ENCODE assay signal across 22 cellular contexts in genomic region chr18:48278081-48278480, GRCh38.
DNase-seq lines count a peak whose midpoint lies in the region; TF ChIP-seq lines count a peak whose summit lies in the region.
"Had no signal": no experiment of that assay in that cellular context is flagged by ENCODE, and none has a peak within 500 bp of the region (broad histone marks: within the 10 kb centered on the region; RNA-seq: fewer than 3 reads in every experiment).

No MANE protein-coding gene starts in this region.

- H3K4me2 ChIP-seq in Karpas-422 (ENCODE audit: low read depth, low read length, poor library complexity, severe bottlenecking): no peak overlapping the region
- H3K4me2 ChIP-seq: A549; BLaER1 treated with 17β-estradiol and CSF1 and Interleukin-3, amounts not matched to agents 10 nM and 100 nM had no signal

- no peaks in the 10 kb centered on the region for H3K27me3 ChIP-seq in esophagus muscularis mucosa
- H3K27me3 ChIP-seq in vagina: no peaks in the 10 kb centered on the region
- H3K27me3 ChIP-seq in Karpas-422 (ENCODE audit: low read length): no peaks in the 10 kb centered on the region
- H3K27me3 ChIP-seq: BLaER1 treated with 17β-estradiol and CSF1 and Interleukin-3, amounts not matched to agents 10 nM and 100 nM had no signal

- no peaks in the 10 kb centered on the region for H3K9me2 ChIP-seq in Karpas-422 (replicated peaks; ENCODE audit: insufficient read depth, low read length)

- H3K4me1 Mint-ChIP-seq in osteocyte (ENCODE audit: unreplicated experiment): no peaks in the 10 kb centered on the region
- H3K4me1 Mint-ChIP-seq: B cell had no signal

- H3K36me3 ChIP-seq in esophagus muscularis mucosa (no peaks in the 10 kb centered on the region), vagina (no peaks in the 10 kb centered on the region), Karpas-422 (ENCODE audit: insufficient read depth, low read length) (no peaks in the 10 kb centered on the region)
- H3K36me3 ChIP-seq: BLaER1 treated with 17β-estradiol and CSF1 and Interleukin-3, amounts not matched to agents 10 nM and 100 nM had no signal

- TF ChIP-seq CTCF in esophagus muscularis mucosa (IDR thresholded peaks at IDR 0.05) (no peak), osteocyte (IDR thresholded peaks at IDR 0.05) (no peak), vagina (IDR thresholded peaks at IDR 0.05) (no peak)

- DNase-seq in esophagus muscularis mucosa (ENCODE audit: extremely low spot score) (peak; percentile 68), osteocyte (ENCODE audit: extremely low spot score, unreplicated experiment) (peak; percentile 23), vagina (ENCODE audit: extremely low spot score in 2 of 2) (peak; percentile 58 to 79), hepatic stellate cell (ENCODE audit: low spot score) (no peak), Karpas-422 (no peak)
- DNase-seq: AML-193; CD4-positive, alpha-beta T cell; CD8-positive, alpha-beta T cell; COR-L47; DMS 273 treated with DMSO at 0.1 percent for 48 hours; DMS153; DMS53; DMS79; DND-41; EL; GDM1 had no signal

- no peak overlapping the region for H3K4me3 ChIP-seq in esophagus muscularis mucosa
- H3K4me3 ChIP-seq in vagina: no peak overlapping the region
- no peak overlapping the region for H3K4me3 ChIP-seq in Karpas-422 (ENCODE audit: low read length)
- H3K4me3 ChIP-seq: A549; BLaER1 treated with 17β-estradiol and CSF1 and Interleukin-3, amounts not matched to agents 10 nM and 100 nM; GM12878 had no signal

- TF ChIP-seq EP300 in esophagus muscularis mucosa (IDR thresholded peaks at IDR 0.05): no peak

- H3K27ac ChIP-seq in esophagus muscularis mucosa (replicated peaks in 1 of 4) (no peak overlapping the region), vagina (no peak overlapping the region), Karpas-422 (ENCODE audit: low read length) (no peak overlapping the region)
- H3K27ac ChIP-seq: 22Rv1; A549; BLaER1 treated with 17β-estradiol and CSF1 and Interleukin-3, amounts not matched to agents 10 nM and 100 nM; C4-2B had no signal

- H3K4me1 ChIP-seq in esophagus muscularis mucosa: peaks cover 0 to 9% (median 0%) of the 10 kb centered on the region in 4 donors
- no peaks in the 10 kb centered on the region for H3K4me1 ChIP-seq in vagina
- H3K4me1 ChIP-seq in Karpas-422 (ENCODE audit: low read length): no peaks in the 10 kb centered on the region
- H3K4me1 ChIP-seq: BLaER1 treated with 17β-estradiol and CSF1 and Interleukin-3, amounts not matched to agents 10 nM and 100 nM had no signal

- H3K9me3 ChIP-seq in esophagus muscularis mucosa (no peaks in the 10 kb centered on the region), vagina (no peaks in the 10 kb centered on the region), Karpas-422 (ENCODE audit: low read length) (no peaks in the 10 kb centered on the region)
- H3K9me3 ChIP-seq: A549 had no signal

- no peak overlapping the region for H3K27ac Mint-ChIP-seq in osteocyte (ENCODE audit: unreplicated experiment)
- H3K27ac Mint-ChIP-seq: B cell; CD4-positive, alpha-beta T cell; CD8-positive, alpha-beta T cell had no signal

- no peaks in the 10 kb centered on the region for H3K9me3 Mint-ChIP-seq in osteocyte (ENCODE audit: unreplicated experiment)
- H3K9me3 Mint-ChIP-seq: CD8-positive, alpha-beta T cell had no signal

- H3K27me3 Mint-ChIP-seq in osteocyte (ENCODE audit: unreplicated experiment): peaks cover 25% of the 10 kb centered on the region

- no peak overlapping the region for H2AFZ ChIP-seq in Karpas-422 (ENCODE audit: low read length)

- TF ChIP-seq POLR2A in esophagus muscularis mucosa (IDR thresholded peaks at IDR 0.05; ENCODE audit: low read depth) (no peak), vagina (IDR thresholded peaks at IDR 0.05) (no peak)

- H3K79me2 ChIP-seq in Karpas-422 (ENCODE audit: low read length): no peaks in the 10 kb centered on the region

- WGBS in esophagus muscularis mucosa: 79% methylated on average over 2 of the region's 2 CpGs

- no peak overlapping the region for H3K9ac ChIP-seq in Karpas-422 (ENCODE audit: low read length)
- H3K9ac ChIP-seq: BLaER1 treated with 17β-estradiol and CSF1 and Interleukin-3, amounts not matched to agents 10 nM and 100 nM had no signal

- H4K20me1 ChIP-seq in Karpas-422 (ENCODE audit: insufficient read depth, low read depth, low read length): no peaks in the 10 kb centered on the region
- H4K20me1 ChIP-seq: BLaER1 treated with 17β-estradiol and CSF1 and Interleukin-3, amounts not matched to agents 10 nM and 100 nM had no signal

- intact Hi-C loops in esophagus muscularis mucosa (cut with DNase I) (no loop called here), vagina (cut with DNase I) (no loop called here)

- no peak overlapping the region for H3K4me3 Mint-ChIP-seq in osteocyte (ENCODE audit: unreplicated experiment)
- H3K4me3 Mint-ChIP-seq: B cell; CD4-positive, alpha-beta T cell; CD8-positive, alpha-beta T cell had no signal

- no peaks in the 10 kb centered on the region for H3K36me3 Mint-ChIP-seq in osteocyte (ENCODE audit: unreplicated experiment)
- H3K36me3 Mint-ChIP-seq: CD8-positive, alpha-beta T cell had no signal

Comparison
In these comparisons a context has a peak if more than half of its experiments do, and no peak if none do; other contexts are left out.
1. DNase-seq: peak in esophagus muscularis mucosa (single experiment), osteocyte (single experiment) and vagina (2 of 2); none in hepatic stellate cell (single experiment) and Karpas-422 (single experiment).